Comparison of ENCODE assay signal across 8 cellular contexts in genomic region chr22:20268350-20269012, GRCh38. TPM values are rescaled to one million over a fixed set of nuclear protein-coding genes. Genes with fewer than 3 reads are reported as not detected.
DNase-seq lines count a peak whose midpoint lies in the region; ATAC-seq and TF ChIP-seq lines count a peak whose summit lies in the region.

No MANE protein-coding gene starts in this region.

- TF ChIP-seq CTCF in WI38 (IDR thresholded peaks at IDR 0.05; ENCODE audit: low read depth, low read length): peak; percentile 50

- H4K20me1 ChIP-seq in Karpas-422 (ENCODE audit: insufficient read depth, low read depth, low read length): no peaks in the 10 kb centered on the region

- H3K4me2 ChIP-seq in Karpas-422 (ENCODE audit: low read depth, low read length, poor library complexity, severe bottlenecking): no peak overlapping the region

- H3K4me3 ChIP-seq in Karpas-422 (ENCODE audit: low read length) (no peak overlapping the region), WI38 (ENCODE audit: low read depth, low read length) (no peak overlapping the region)

- no peak overlapping the region for H3K9ac ChIP-seq in Karpas-422 (ENCODE audit: low read length)

- H3K9me2 ChIP-seq in Karpas-422 (replicated peaks; ENCODE audit: insufficient read depth, low read length): no peaks in the 10 kb centered on the region

- peaks cover 23% of the 10 kb centered on the region for H3K4me1 ChIP-seq in Karpas-422 (ENCODE audit: low read length)

- no peaks in the 10 kb centered on the region for H3K9me3 ChIP-seq in Karpas-422 (ENCODE audit: low read length)

- no peaks in the 10 kb centered on the region for H3K36me3 ChIP-seq in Karpas-422 (ENCODE audit: insufficient read depth, low read length)

- ATAC-seq in left colon: peak; percentile 89

- H3K27me3 ChIP-seq in Karpas-422 (ENCODE audit: low read length): no peaks in the 10 kb centered on the region

- H2AFZ ChIP-seq in Karpas-422 (ENCODE audit: low read length): no peak overlapping the region

- H3K27ac ChIP-seq in Karpas-422 (ENCODE audit: low read length): no peak overlapping the region

- DNase-seq in DMS153 treated with DMSO at 0.1 percent for 48 hours (lab: John Stamatoyannopoulos, UW; ENCODE audit: unreplicated experiment): peak; percentile 36
- no peak for DNase-seq in DMS153 (lab: John Stamatoyannopoulos, UW)
- peak; percentile 83 for DNase-seq in Karpas-422
- peak; percentile 46 for DNase-seq in central memory CD4-positive, alpha-beta T cell
- peak in 1 of 2 donors; percentile 78 for DNase-seq in left colon
- peak in 2 of 3 donors; percentile 17 to 39 for DNase-seq in stimulated activated CD4-positive, alpha-beta T cell treated with anti-CD3 and anti-CD28 coated beads, TNF-alpha, amount 100 ng/mL, for 1 hour (ENCODE audit: low read depth in 3 of 3, low spot score in 1 of 3)
- DNase-seq in OCI-M2 (lab: John Stamatoyannopoulos, UW; ENCODE audit: unreplicated experiment): no peak

- intact Hi-C loops in left colon (cut with DNase I, micrococcal nuclease): loop anchor here in 1 of 2 donors (5.0 kb wide), 1 partner anchor 111 kb away; no protein-coding TSS in a partner anchor

- no peaks in the 10 kb centered on the region for H3K79me2 ChIP-seq in Karpas-422 (ENCODE audit: low read length)

RNA-seq across cellular contexts. Expression of gene RTN4R, which starts 0.4 kb away (rescaled TPM):
- total RNA-seq in Karpas-422 (2014; rRNA removed; shearing (Covaris generic); ENCODE audit: low replicate concordance): 0.29 and 0.30 TPM in 2 replicates
- 1 to 10 TPM; 4.0 to 6.5 TPM for total RNA-seq in left colon

RNA-seq across cellular contexts. Expression of gene DGCR6L, which starts 51.4 kb away (rescaled TPM):
- 32.7 and 64.7 TPM in 2 replicates for total RNA-seq in Karpas-422 (2014; rRNA removed; shearing (Covaris generic); ENCODE audit: low replicate concordance)
- total RNA-seq in left colon: 10 to 100 TPM; 25.7 to 26.1 TPM

Comparison
In these comparisons a context has a peak if more than half of its experiments do, and no peak if none do; other contexts are left out.
1. DNase-seq: peak in DMS153 treated with DMSO at 0.1 percent for 48 hours (single experiment), Karpas-422 (single experiment), central memory CD4-positive, alpha-beta T cell (single experiment) and stimulated activated CD4-positive, alpha-beta T cell treated with anti-CD3 and anti-CD28 coated beads, TNF-alpha, amount 100 ng/mL, for 1 hour (2 of 3); none in DMS153 (single experiment) and OCI-M2 (single experiment).